16 cellular contexts compared by ENCODE assay signal in the genomic region with DNA sequence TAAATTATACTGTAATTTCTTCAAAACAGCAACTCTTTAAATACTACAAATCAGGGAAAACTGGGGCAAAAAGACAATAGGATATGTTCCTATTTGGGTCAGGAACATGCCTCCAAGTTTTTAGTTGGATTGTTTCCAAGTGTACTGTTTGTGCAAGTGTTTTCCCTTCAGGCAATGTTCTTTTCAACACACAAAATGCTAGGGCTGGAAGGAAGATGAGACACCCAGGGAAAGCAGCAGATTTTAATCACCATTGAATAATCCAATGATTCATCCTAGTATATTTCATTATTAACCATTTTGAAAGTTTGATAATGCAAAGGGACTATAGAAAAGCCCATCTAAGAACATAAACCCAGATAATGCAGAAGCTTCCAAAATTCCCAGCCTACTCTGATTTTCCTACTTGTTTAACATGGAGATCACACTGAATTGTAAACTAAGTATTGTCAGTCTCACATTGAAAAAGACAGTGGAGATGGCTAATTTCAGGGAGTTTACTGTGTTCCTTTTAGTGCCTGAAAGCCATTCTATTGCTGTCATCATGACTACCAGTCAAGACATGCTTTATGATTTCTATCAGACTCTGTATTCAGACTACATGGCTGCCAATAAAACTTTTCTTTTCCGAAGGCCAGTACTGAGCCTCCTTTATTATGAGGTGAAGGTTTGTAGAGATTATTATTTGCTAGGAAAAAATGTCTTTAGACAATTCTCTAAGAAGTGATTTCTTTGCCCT. TPM values are rescaled to one million over a fixed set of nuclear protein-coding genes. Genes with fewer than 3 reads are reported as not detected.
A peak's percentile ranks its signal among the peaks of the same experiment; 100 is the strongest.
DNase-seq lines count a peak whose midpoint lies in the region; ATAC-seq and TF ChIP-seq lines count a peak whose summit lies in the region.
"Had no signal": no experiment of that assay in that cellular context is flagged by ENCODE, and none has a peak within 500 bp of the region (broad histone marks: within the 10 kb centered on the region; RNA-seq: fewer than 3 reads in every experiment).

No MANE protein-coding gene starts in this region.

- H3K4me2 ChIP-seq in mammary epithelial cell (ENCODE audit: insufficient read depth, low read depth, low read length): peak overlapping the region; percentile 82
- H3K4me2 ChIP-seq: BLaER1 treated with 17β-estradiol and CSF1 and Interleukin-3, amounts not matched to agents 10 nM and 100 nM had no signal

- DNase-seq in AG20443 (ENCODE audit: low spot score): peak; percentile 7
- peak; percentile 23 for DNase-seq in LNCaP clone FGC (ENCODE audit: low read depth)
- DNase-seq in mammary epithelial cell: peak; percentile 86
- DNase-seq in kidney tubule cell (ENCODE audit: low spot score): peak; percentile 18
- no peak for DNase-seq in HPDE6-E6E7 (ENCODE audit: extremely low spot score)
- no peak for DNase-seq in AG08396 (ENCODE audit: low spot score)
- no peak for DNase-seq in NCI-H2107 treated with DMSO at 0.1 percent for 48 hours (lab: John Stamatoyannopoulos, UW; ENCODE audit: unreplicated experiment)
- DNase-seq: activated naive CD4-positive, alpha-beta T cell treated with anti-CD3 and anti-CD28 coated beads for 36 hours; foreskin melanocyte; immature natural killer cell; uterus had no signal

- WGBS in mammary epithelial cell (ENCODE audit: low coverage, missing lambda C conversion rate): 7% methylated on average over 1 of the region's 1 CpG

- H3K9ac ChIP-seq in mammary epithelial cell (ENCODE audit: insufficient read depth, low read length): peak overlapping the region; percentile 83
- H3K9ac ChIP-seq: BLaER1 treated with 17β-estradiol and CSF1 and Interleukin-3, amounts not matched to agents 10 nM and 100 nM had no signal

- H3K36me3 ChIP-seq in mammary epithelial cell (ENCODE audit: insufficient read depth, low read length): no peaks in the 10 kb centered on the region
- H3K36me3 ChIP-seq: BLaER1 treated with 17β-estradiol and CSF1 and Interleukin-3, amounts not matched to agents 10 nM and 100 nM; uterus had no signal

- peaks cover 4% of the 10 kb centered on the region for H3K79me2 ChIP-seq in mammary epithelial cell (ENCODE audit: insufficient read depth, low read length)

- no TSS peak for BruUV-seq in mammary epithelial cell (replicated peaks; lab: Mats Ljungman, UMichigan)

- no peaks in the 10 kb centered on the region for H3K27me3 ChIP-seq in mammary epithelial cell (ENCODE audit: insufficient read depth, low read length)

- in situ Hi-C loops in mammary epithelial cell (cut with MboI; ENCODE audit: low sequenced_read_pairs in 2 of 2): loop anchor here in 1 of 2 donors (5.0 kb wide), 1 partner anchor 87 kb away; no protein-coding TSS in a partner anchor

- H3K4me3 ChIP-seq in LNCaP clone FGC (ENCODE audit: low read depth, low read length) (no peak overlapping the region), mammary epithelial cell (replicated peaks in 1 of 3; ENCODE audit: insufficient read depth in 1 of 3, low read depth in 2 of 3, low read length in 3 of 3) (peak overlapping the region in 2 of 3 experiments; percentile 13 to 39)
- H3K4me3 ChIP-seq: BLaER1 treated with 17β-estradiol and CSF1 and Interleukin-3, amounts not matched to agents 10 nM and 100 nM; SK-N-MC; uterus had no signal

- no peaks in the 10 kb centered on the region for H3K9me3 ChIP-seq in mammary epithelial cell (replicated peaks; ENCODE audit: insufficient read depth, low read length)
- H3K9me3 ChIP-seq: BLaER1 treated with 17β-estradiol and CSF1 and Interleukin-3, amounts not matched to agents 10 nM and 100 nM; uterus had no signal

- no peaks in the 10 kb centered on the region for H4K20me1 ChIP-seq in mammary epithelial cell (ENCODE audit: insufficient read depth, low read length)

- dilution Hi-C loops in mammary epithelial cell (cut with HindIII; ENCODE audit: low sequenced_read_pairs): no loop called here

- CTCF ChIA-PET in mammary epithelial cell (lab: Charles Lee; ENCODE audit: low non-redundant PET): no interaction called here

- peak overlapping the region; percentile 56 for H2AFZ ChIP-seq in mammary epithelial cell (ENCODE audit: low read depth, low read length)

- peaks cover 60% of the 10 kb centered on the region for H3K4me1 ChIP-seq in mammary epithelial cell (ENCODE audit: insufficient read depth, low read length)
- H3K4me1 ChIP-seq: uterus had no signal

- peak overlapping the region; percentile 99 for H3K27ac ChIP-seq in mammary epithelial cell (ENCODE audit: insufficient read depth, low read depth, low read length)
- H3K27ac ChIP-seq: BLaER1 treated with 17β-estradiol and CSF1 and Interleukin-3, amounts not matched to agents 10 nM and 100 nM; SK-N-MC; uterus had no signal

- ATAC-seq in HG02884 (IDR thresholded peaks at IDR 0.05; ENCODE audit: unreplicated experiment): no peak
- ATAC-seq: stimulated activated effector memory CD8-positive, alpha-beta T cell treated with anti-CD3 and anti-CD28 coated beads, Interleukin-12 subunit alpha, Interleukin-12 subunit beta, amount 100 ng/mL, for 72 hours had no signal

- intact Hi-C loops in mammary epithelial cell (cut with micrococcal nuclease): loop anchor here (2.0 kb wide), 1 partner anchor 175 kb away; no protein-coding TSS in a partner anchor

- no peak for TF ChIP-seq CTCF in LNCaP clone FGC (IDR thresholded peaks at IDR 0.05; ENCODE audit: control insufficient read depth, extremely low read depth, insufficient read depth)
- TF ChIP-seq CTCF in mammary epithelial cell (conservative IDR thresholded peaks at IDR 0.05 in 1 of 2, IDR thresholded peaks at IDR 0.05 in 1 of 2; ENCODE audit: extremely low read depth in 1 of 2, insufficient read depth in 1 of 2, low read depth in 1 of 2, low read length in 2 of 2): no peak

RNA-seq across cellular contexts. Expression of gene COL4A6, which starts 38.6 kb away (rescaled TPM):
- 10 to 100 TPM; 33.7 to 48.6 TPM for total RNA-seq in mammary epithelial cell
- polyA plus RNA-seq in mammary epithelial cell: 24.7 TPM
- polyA minus RNA-seq in mammary epithelial cell: 27.3 TPM
- total RNA-seq: activated CD8-positive, alpha-beta memory T cell treated with anti-CD3 and anti-CD28 coated beads for 36 hours; activated naive CD4-positive, alpha-beta T cell treated with anti-CD3 and anti-CD28 coated beads for 36 hours had no signal
- polyA plus RNA-seq: immature natural killer cell had no signal

RNA-seq across cellular contexts. Expression of gene COL4A5, which starts 40.0 kb away (rescaled TPM):
- total RNA-seq in mammary epithelial cell: 100 to 1,000 TPM; 123 to 132 TPM
- 58.9 TPM for polyA plus RNA-seq in mammary epithelial cell
- polyA minus RNA-seq in mammary epithelial cell: 166 TPM
- total RNA-seq: activated CD8-positive, alpha-beta memory T cell treated with anti-CD3 and anti-CD28 coated beads for 36 hours; activated naive CD4-positive, alpha-beta T cell treated with anti-CD3 and anti-CD28 coated beads for 36 hours had no signal
- polyA plus RNA-seq: immature natural killer cell had no signal

Comparison
In these comparisons a context has a peak if more than half of its experiments do, and no peak if none do; other contexts are left out.
1. DNase-seq: peak in AG20443 (single experiment), LNCaP clone FGC (single experiment), mammary epithelial cell (single experiment) and kidney tubule cell (single experiment); none in HPDE6-E6E7 (single experiment), AG08396 (single experiment) and NCI-H2107 treated with DMSO at 0.1 percent for 48 hours (single experiment).